16 cellular contexts compared by ENCODE assay signal in genomic region chr13:36875431-36875830, GRCh38.
"Had no signal": no experiment of that assay in that cellular context is flagged by ENCODE, and none has a peak within 500 bp of the region (broad histone marks: within the 10 kb centered on the region; RNA-seq: fewer than 3 reads in every experiment).

No MANE protein-coding gene starts in this region.

- DNase-seq: activated CD4-positive, alpha-beta T cell treated with anti-CD3 and anti-CD28 coated beads for 36 hours; activated CD4-positive, alpha-beta T cell treated with anti-CD3 and anti-CD28 coated beads, Interleukin-2, amount 50 U/mL, for 48 hours; activated gamma-delta T cell treated with Interleukin-2 at 50 U/mL for 16 hours; adrenal gland; foreskin keratinocyte; hypothalamus; left lung; right lobe of liver; small intestine; stimulated activated CD4-positive, alpha-beta T cell treated with anti-CD3 and anti-CD28 coated beads, Interleukin-15, amount 100 ng/mL, for 24 hours; stimulated activated CD4-positive, alpha-beta T cell treated with anti-CD3 and anti-CD28 coated beads, Interleukin-2, amount 100 ng/mL, for 48 hours; trophoblast cell had no signal

- H3K4me1 ChIP-seq: adrenal gland, breast epithelium, foreskin keratinocyte, parathyroid adenoma, right lobe of liver had no signal

- H3K27ac ChIP-seq: adrenal gland, breast epithelium, coronary artery, foreskin keratinocyte, left lung, parathyroid adenoma, right lobe of liver had no signal

- H3K36me3 ChIP-seq: adrenal gland, breast epithelium, left lung, right lobe of liver had no signal

- H3K9ac ChIP-seq: parathyroid adenoma had no signal

- H3K4me3 ChIP-seq: adrenal gland, breast epithelium, coronary artery, left lung, right lobe of liver had no signal

- H3K9me3 ChIP-seq: adrenal gland, breast epithelium, left lung, right lobe of liver had no signal

- H2AFZ ChIP-seq: parathyroid adenoma had no signal

- H3K27me3 ChIP-seq: adrenal gland, breast epithelium, foreskin keratinocyte, left lung, right lobe of liver had no signal

- ATAC-seq: activated CD4-positive, alpha-beta T cell treated with anti-CD3 and anti-CD28 coated beads for 36 hours; activated naive CD4-positive, alpha-beta T cell treated with anti-CD3 and anti-CD28 coated beads, Interleukin-2, amount 50 U/mL, for 72 hours; foreskin keratinocyte; left lung; right lobe of liver had no signal
